In genomic region chr6:170155464-170156196, GRCh38 we compare ENCODE assay signal across 30 cellular contexts.
"Had no signal": no experiment of that assay in that cellular context is flagged by ENCODE, and none has a peak within 500 bp of the region (broad histone marks: within the 10 kb centered on the region; RNA-seq: fewer than 3 reads in every experiment).

No MANE protein-coding gene starts in this region.

- H3K9me3 ChIP-seq: ascending aorta, breast epithelium, SJCRH30 had no signal

- H3K27ac ChIP-seq: ascending aorta, breast epithelium, SJCRH30, SK-N-MC, WERI-Rb-1 had no signal

- H3K36me3 ChIP-seq: ascending aorta, breast epithelium, SJCRH30, WERI-Rb-1 had no signal

- H3K4me1 Mint-ChIP-seq: activated CD4-positive, alpha-beta memory T cell treated with anti-CD3 and anti-CD28 coated beads, Interleukin-2, amount 10 ng/mL, durations not matched to agents 7 days and 5 days had no signal

- H3K4me3 ChIP-seq: ascending aorta, breast epithelium, SJCRH30, SK-N-MC had no signal

- ATAC-seq: activated CD8-positive, alpha-beta memory T cell treated with anti-CD3 and anti-CD28 coated beads, Interleukin-2, amount 10 ng/mL, durations not matched to agents 7 days and 5 days; Panc1 had no signal

- H3K27ac Mint-ChIP-seq: activated CD4-positive, alpha-beta memory T cell treated with anti-CD3 and anti-CD28 coated beads, Interleukin-2, amount 10 ng/mL, durations not matched to agents 7 days and 5 days; activated CD8-positive, alpha-beta memory T cell treated with anti-CD3 and anti-CD28 coated beads, Interleukin-2, amount 10 ng/mL, durations not matched to agents 7 days and 5 days; activated naive CD8-positive, alpha-beta T cell treated with anti-CD3 and anti-CD28 coated beads, Interleukin-2, amount 10 ng/mL, durations not matched to agents 7 days and 5 days had no signal

- H3K4me1 ChIP-seq: ascending aorta had no signal

- H3K4me3 Mint-ChIP-seq: activated CD4-positive, alpha-beta memory T cell treated with anti-CD3 and anti-CD28 coated beads, Interleukin-2, amount 10 ng/mL, durations not matched to agents 7 days and 5 days; activated CD8-positive, alpha-beta memory T cell treated with anti-CD3 and anti-CD28 coated beads, Interleukin-2, amount 10 ng/mL, durations not matched to agents 7 days and 5 days; activated naive CD8-positive, alpha-beta T cell treated with anti-CD3 and anti-CD28 coated beads, Interleukin-2, amount 10 ng/mL, durations not matched to agents 7 days and 5 days had no signal

- H3K27me3 ChIP-seq: ascending aorta, breast epithelium had no signal

- DNase-seq: activated CD4-positive, alpha-beta memory T cell treated with anti-CD3 and anti-CD28 coated beads, Interleukin-2, amount 10 ng/mL, durations not matched to agents 7 days and 5 days; activated CD4-positive, alpha-beta T cell treated with anti-CD3 and anti-CD28 coated beads for 1 hour; activated CD4-positive, alpha-beta T cell treated with anti-CD3 and anti-CD28 coated beads for 48 hours; activated CD4-positive, CD25-positive, alpha-beta regulatory T cell; activated CD8-positive, alpha-beta memory T cell treated with anti-CD3 and anti-CD28 coated beads for 24 hours; activated CD8-positive, alpha-beta memory T cell treated with anti-CD3 and anti-CD28 coated beads, Interleukin-2, amount 10 ng/mL, durations not matched to agents 7 days and 5 days; activated CD8-positive, alpha-beta memory T cell treated with anti-CD3 and anti-CD28 coated beads, Interleukin-2, amount 50 U/mL, for 48 hours; activated effector memory CD4-positive, alpha-beta T cell treated with Interleukin-2 at 50 U/mL for 16 hours; activated naive CD4-positive, alpha-beta T cell treated with anti-CD3 and anti-CD28 coated beads, Interleukin-2, amount 50 U/mL, for 16 hours; activated naive CD8-positive, alpha-beta T cell treated with anti-CD3 and anti-CD28 coated beads, Interleukin-2, amount 10 ng/mL, durations not matched to agents 7 days and 5 days; activated T-cell treated with anti-CD3 and anti-CD28 coated beads, Interleukin-2, amount 50 U/mL, for 48 hours; amygdala; Karpas-422; KBM-7; NCI-H1048; NCI-H1105 treated with DMSO at 0.1 percent for 48 hours; NCI-H1436; NCI-H1694; NCI-H1930; NCI-H2081 treated with DMSO at 0.1 percent for 48 hours; NCI-H345; NCI-H524 treated with DMSO at 0.1 percent for 48 hours; SHP77; SJCRH30; T1000; WERI-Rb-1 had no signal

- H3K9me3 Mint-ChIP-seq: activated CD4-positive, alpha-beta memory T cell treated with anti-CD3 and anti-CD28 coated beads, Interleukin-2, amount 10 ng/mL, durations not matched to agents 7 days and 5 days; activated naive CD8-positive, alpha-beta T cell treated with anti-CD3 and anti-CD28 coated beads, Interleukin-2, amount 10 ng/mL, durations not matched to agents 7 days and 5 days had no signal

- H3K36me3 Mint-ChIP-seq: activated CD8-positive, alpha-beta memory T cell treated with anti-CD3 and anti-CD28 coated beads, Interleukin-2, amount 10 ng/mL, durations not matched to agents 7 days and 5 days; activated naive CD8-positive, alpha-beta T cell treated with anti-CD3 and anti-CD28 coated beads, Interleukin-2, amount 10 ng/mL, durations not matched to agents 7 days and 5 days had no signal
